In genomic region chr11:20477418-20478090, GRCh38 we compare ENCODE assay signal across 24 cellular contexts.
DNase-seq lines count a peak whose midpoint lies in the region; ATAC-seq and TF ChIP-seq lines count a peak whose summit lies in the region.
"Had no signal": no experiment of that assay in that cellular context is flagged by ENCODE, and none has a peak within 500 bp of the region (broad histone marks: within the 10 kb centered on the region; RNA-seq: fewer than 3 reads in every experiment).

No MANE protein-coding gene starts in this region.

- no peak for ATAC-seq in CD4-positive, CD25-positive, alpha-beta regulatory T cell (ENCODE audit: low read depth in 2 of 2)
- ATAC-seq in GM23338, result no peak
- ATAC-seq in GM21528 (IDR thresholded peaks at IDR 0.05; ENCODE audit: low FRiP score, unreplicated experiment), result no peak
- ATAC-seq: activated CD4-positive, CD25-positive, alpha-beta regulatory T cell treated with anti-CD3 and anti-CD28 coated beads, Interleukin-2, amount 50 U/mL, for 24 hours; foreskin keratinocyte had no signal

- H3K79me2 ChIP-seq in GM23338 (replicated peaks; ENCODE audit: insufficient read depth), result no peaks in the 10 kb centered on the region

- H4K20me1 ChIP-seq in GM23338 (replicated peaks; ENCODE audit: insufficient read depth), result no peaks in the 10 kb centered on the region

- no peak overlapping the region; the same call in 1 of the 2 replicates for H3K4me2 ChIP-seq in GM23338
- H3K4me2 ChIP-seq: neural progenitor cell, SK-N-SH had no signal

- no peaks in the 10 kb centered on the region; the same call in 1 of the 2 replicates for H3K9me2 ChIP-seq in GM23338 (ENCODE audit: insufficient read depth)
- H3K9me2 ChIP-seq: SK-N-SH had no signal

- H3F3A ChIP-seq in GM23338 (replicated peaks; ENCODE audit: low read depth), result no peaks in the 10 kb centered on the region

- H3K27ac Mint-ChIP-seq in CD4-positive, CD25-positive, alpha-beta regulatory T cell, result peak overlapping the region in 2 of 3 donors; percentile 77 to 86
- peak overlapping the region; percentile 43; the same call in 1 of the 2 replicates for H3K27ac Mint-ChIP-seq in GM23338
- H3K27ac Mint-ChIP-seq: CD14-positive monocyte; neural progenitor cell; progenitor cell of endocrine pancreas; T-helper 2 cell treated with Interferon-gamma antibody and Interleukin-4, amounts not matched to agents 5 μg/mL and 100 μg/mL, for 36 hours had no signal

- DNase-seq in CD4-positive, CD25-positive, alpha-beta regulatory T cell, result peak in 1 of 3 donors; percentile 21
- DNase-seq in GM23338 (ENCODE audit: low spot score) (no peak), OCI-M1 (lab: John Stamatoyannopoulos, UW) (peak; percentile 46), epithelial cell of prostate (ENCODE audit: low read depth, low spot score) (no peak), NCI-H524 treated with DMSO at 0.1 percent for 48 hours (lab: John Stamatoyannopoulos, UW) (no peak), NCI-H2227 treated with DMSO at 0.1 percent for 48 hours (lab: John Stamatoyannopoulos, UW) (no peak), SIG-M5 (lab: John Stamatoyannopoulos, UW) (no peak)
- DNase-seq: activated naive CD4-positive, alpha-beta T cell treated with anti-CD3 and anti-CD28 coated beads, Interleukin-2, amount 10 ng/mL, durations not matched to agents 7 days and 5 days; activated T-cell treated with anti-CD3 and anti-CD28 coated beads, Interleukin-2, amount 50 U/mL, for 48 hours; anterior cingulate cortex; Karpas-422; left ventricle myocardium inferior; NCI-H1105 treated with DMSO at 0.1 percent for 48 hours; NCI-H2081 treated with DMSO at 0.1 percent for 48 hours; RPMI8226; SK-N-SH had no signal

- no peaks in the 10 kb centered on the region for H3K27me3 ChIP-seq in CD4-positive, CD25-positive, alpha-beta regulatory T cell (ENCODE audit: control insufficient read depth, insufficient read depth, low read length)
- H3K27me3 ChIP-seq in GM23338 (ENCODE audit: insufficient read depth), result no peaks in the 10 kb centered on the region
- H3K27me3 ChIP-seq: foreskin keratinocyte, neural progenitor cell had no signal

- H3K4me3 ChIP-seq in CD4-positive, CD25-positive, alpha-beta regulatory T cell (ENCODE audit: low read depth, low read length), result no peak overlapping the region
- no peak overlapping the region for H3K4me3 ChIP-seq in GM23338
- H3K4me3 ChIP-seq: left ventricle myocardium inferior, neural progenitor cell had no signal

- no peak overlapping the region for H3K4me3 Mint-ChIP-seq in CD4-positive, CD25-positive, alpha-beta regulatory T cell
- no peak overlapping the region for H3K4me3 Mint-ChIP-seq in GM23338
- H3K4me3 Mint-ChIP-seq: activated naive CD4-positive, alpha-beta T cell treated with anti-CD3 and anti-CD28 coated beads, Interleukin-2, amount 10 ng/mL, durations not matched to agents 7 days and 5 days; CD14-positive monocyte; central memory CD8-positive, alpha-beta T cell; neural progenitor cell; T-helper 2 cell treated with Interferon-gamma antibody and Interleukin-4, amounts not matched to agents 5 μg/mL and 100 μg/mL, for 36 hours had no signal

- no peaks in the 10 kb centered on the region for H3K27me3 Mint-ChIP-seq in CD4-positive, CD25-positive, alpha-beta regulatory T cell
- H3K27me3 Mint-ChIP-seq in GM23338 (ENCODE audit: insufficient read depth, low read depth, poor library complexity), result no peaks in the 10 kb centered on the region
- H3K27me3 Mint-ChIP-seq: activated naive CD4-positive, alpha-beta T cell treated with anti-CD3 and anti-CD28 coated beads, Interleukin-2, amount 10 ng/mL, durations not matched to agents 7 days and 5 days; central memory CD8-positive, alpha-beta T cell; progenitor cell of endocrine pancreas had no signal

- peaks cover 36% of the 10 kb centered on the region for H3K36me3 Mint-ChIP-seq in CD4-positive, CD25-positive, alpha-beta regulatory T cell
- peaks cover 3% of the 10 kb centered on the region; the same call in 1 of the 3 replicates for H3K36me3 Mint-ChIP-seq in GM23338 (ENCODE audit: low read depth)

- no peaks in the 10 kb centered on the region for H3K4me1 ChIP-seq in CD4-positive, CD25-positive, alpha-beta regulatory T cell (ENCODE audit: control insufficient read depth, insufficient read depth, low read length, poor library complexity, severe bottlenecking)
- peaks cover 41% of the 10 kb centered on the region for H3K4me1 ChIP-seq in GM23338 (ENCODE audit: insufficient read depth)

- no peak overlapping the region for H2AFZ ChIP-seq in GM23338
- H2AFZ ChIP-seq: neural progenitor cell had no signal

- peaks cover 0 to 1% (median 0%) of the 10 kb centered on the region in 7 donors for H3K9me3 Mint-ChIP-seq in CD4-positive, CD25-positive, alpha-beta regulatory T cell
- no peaks in the 10 kb centered on the region; the same call in 2 of the 3 replicates for H3K9me3 Mint-ChIP-seq in GM23338
- H3K9me3 Mint-ChIP-seq: activated naive CD4-positive, alpha-beta T cell treated with anti-CD3 and anti-CD28 coated beads, Interleukin-2, amount 10 ng/mL, durations not matched to agents 7 days and 5 days; CD14-positive monocyte; central memory CD8-positive, alpha-beta T cell; neural progenitor cell; T-helper 2 cell treated with Interferon-gamma antibody and Interleukin-4, amounts not matched to agents 5 μg/mL and 100 μg/mL, for 36 hours had no signal

- peaks cover 4% of the 10 kb centered on the region for H3K36me3 ChIP-seq in CD4-positive, CD25-positive, alpha-beta regulatory T cell (ENCODE audit: control insufficient read depth, insufficient read depth, low read length)
- H3K36me3 ChIP-seq in GM23338 (ENCODE audit: insufficient read depth), result no peaks in the 10 kb centered on the region
- H3K36me3 ChIP-seq: left ventricle myocardium inferior, neural progenitor cell had no signal

- no peak overlapping the region for H3K27ac ChIP-seq in CD4-positive, CD25-positive, alpha-beta regulatory T cell (ENCODE audit: insufficient read depth, low read length, poor library complexity, severe bottlenecking)
- H3K27ac ChIP-seq in GM23338 (ENCODE audit: low read depth) (peak overlapping the region; percentile 51; the same call in 1 of the 2 replicates), epithelial cell of prostate (peak overlapping the region; percentile 14)
- H3K27ac ChIP-seq: foreskin keratinocyte, left ventricle myocardium inferior, neural progenitor cell had no signal

- no peaks in the 10 kb centered on the region for H3K9me3 ChIP-seq in CD4-positive, CD25-positive, alpha-beta regulatory T cell (ENCODE audit: control insufficient read depth in 2 of 2, low read length in 2 of 2)
- H3K9me3 ChIP-seq: left ventricle myocardium inferior, SK-N-SH had no signal

- H3K4me1 Mint-ChIP-seq in CD4-positive, CD25-positive, alpha-beta regulatory T cell, result peaks cover 13 to 29% (median 28%) of the 10 kb centered on the region in 4 donors
- peaks cover 31% of the 10 kb centered on the region for H3K4me1 Mint-ChIP-seq in GM23338

- no peak for TF ChIP-seq CTCF in GM23338 (conservative IDR thresholded peaks at IDR 0.05; ENCODE audit: low read depth in 2 of 2)

TF ChIP-seq in GM23338, 12 proteins besides CTCF, POLR2A, EP300 and RAD21 (continues in another document):
- TF ChIP-seq ETS1 (IDR thresholded peaks at IDR 0.05) (no peak), STAT1 (IDR thresholded peaks at IDR 0.05; ENCODE audit: unreplicated experiment) (no peak), JUNB (IDR thresholded peaks at IDR 0.05; ENCODE audit: unreplicated experiment) (no peak), NANOG (IDR thresholded peaks at IDR 0.05; ENCODE audit: borderline replicate concordance) (no peak), ZNF114 (CRISPR knock-in tag; IDR thresholded peaks at IDR 0.05) (no peak), EZH2 (IDR thresholded peaks at IDR 0.05; ENCODE audit: low read depth, unreplicated experiment) (no peak), ZNF331 (CRISPR knock-in tag; IDR thresholded peaks at IDR 0.05; ENCODE audit: low read depth) (no peak), REST (IDR thresholded peaks at IDR 0.05; ENCODE audit: unreplicated experiment) (no peak), CREB1 (CRISPR knock-in tag; IDR thresholded peaks at IDR 0.05; ENCODE audit: low read depth) (no peak), EZH2phosphoT487 (IDR thresholded peaks at IDR 0.05; ENCODE audit: unreplicated experiment) (no peak)
